Comparison of ENCODE assay signal across 8 cellular contexts in the genomic region with DNA sequence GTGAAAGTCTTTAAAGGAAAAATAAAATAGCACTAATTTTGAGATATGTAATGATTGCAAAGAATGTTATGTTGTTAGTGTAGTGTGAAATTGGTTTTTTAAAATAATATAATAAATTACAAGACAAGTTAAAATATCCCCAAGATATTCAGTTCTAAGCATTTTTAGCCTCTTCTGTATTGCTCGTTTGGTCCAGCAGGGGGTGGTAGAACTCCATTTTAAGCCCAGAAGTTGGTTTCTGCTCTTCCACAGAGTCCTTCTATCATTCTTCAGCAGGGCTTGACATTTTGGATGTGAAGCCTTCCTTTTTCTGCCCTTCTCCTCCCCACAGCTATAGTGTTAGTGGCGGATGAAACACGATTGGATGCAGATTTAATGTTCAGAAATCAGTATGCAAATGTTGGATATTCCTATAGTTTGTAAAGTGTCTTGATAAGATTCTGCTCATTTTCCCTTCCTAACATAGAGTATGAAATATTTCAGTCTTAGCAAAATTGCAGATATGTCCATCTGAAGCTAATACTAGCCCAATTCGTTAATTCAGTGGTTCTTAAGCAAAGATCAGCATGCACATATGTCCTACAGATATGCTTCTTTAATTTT. TPM values are rescaled to one million over a fixed set of nuclear protein-coding genes. Genes with fewer than 3 reads are reported as not detected.
DNase-seq lines count a peak whose midpoint lies in the region; ATAC-seq and TF ChIP-seq lines count a peak whose summit lies in the region.

No MANE protein-coding gene starts in this region.

- H3K9me3 Mint-ChIP-seq in nephron, result no peaks in the 10 kb centered on the region
- no peaks in the 10 kb centered on the region for H3K9me3 Mint-ChIP-seq in activated T-helper 2 cell treated with anti-CD3 and anti-CD28 coated beads, Interferon-gamma antibody, Interleukin-2, Interleukin-4, amounts not matched to agents 10 μg/mL and 5 μg/mL and 100 μg/mL, durations not matched to agents 14 hours and 24 hours and 36 hours

- no peak overlapping the region for H3K27ac ChIP-seq in WERI-Rb-1
- H3K27ac ChIP-seq in fibroblast of lung (ENCODE audit: insufficient read depth, low read length), result no peak overlapping the region

- intact Hi-C loops in activated T-helper 2 cell treated with anti-CD3 and anti-CD28 coated beads, Interferon-gamma antibody, Interleukin-2, Interleukin-4, amounts not matched to agents 10 μg/mL and 5 μg/mL and 100 μg/mL, durations not matched to agents 14 hours and 24 hours and 36 hours (cut with micrococcal nuclease), result loop anchor here (2.0 to 5.0 kb wide), 2 partner anchors 923 to 1793 kb away; no protein-coding TSS in a partner anchor

- peak; percentile 48 to 62 for DNase-seq in AML-193 (lab: John Stamatoyannopoulos, UW)
- DNase-seq in NCI-H146 treated with DMSO at 0.1 percent for 48 hours (lab: John Stamatoyannopoulos, UW; ENCODE audit: unreplicated experiment), result peak; percentile 2
- peak; percentile 43 for DNase-seq in WERI-Rb-1
- peak; percentile 27 to 73 for DNase-seq in fibroblast of lung (ENCODE audit: low read depth in 2 of 2)
- no peak for DNase-seq in GF-D8 (lab: John Stamatoyannopoulos, UW)
- no peak for DNase-seq in activated T-helper 2 cell treated with anti-CD3 and anti-CD28 coated beads, Interferon-gamma antibody, Interleukin-2, Interleukin-4, amounts not matched to agents 10 μg/mL and 5 μg/mL and 100 μg/mL, durations not matched to agents 14 hours and 24 hours and 36 hours (ENCODE audit: low spot score)

- H3K4me3 ChIP-seq in WERI-Rb-1 (ENCODE audit: low read depth, low read length) (no peak overlapping the region), fibroblast of lung (replicated peaks in 1 of 4; ENCODE audit: control extremely low read depth in 1 of 4, insufficient read depth in 1 of 4, low read depth in 3 of 4, low read length in 4 of 4) (peak overlapping the region in 2 of 4 experiments; percentile 86 to 93)

- H3K27me3 ChIP-seq in WERI-Rb-1 (ENCODE audit: insufficient read depth, low read depth, severe bottlenecking), result peaks cover 8% of the 10 kb centered on the region
- no peaks in the 10 kb centered on the region for H3K27me3 ChIP-seq in fibroblast of lung (ENCODE audit: control insufficient read depth, insufficient read depth, low read length)

- no peaks in the 10 kb centered on the region for H4K20me1 ChIP-seq in fibroblast of lung (ENCODE audit: control insufficient read depth, extremely low read depth, insufficient read depth, low read length)

- H3K36me3 ChIP-seq in WERI-Rb-1 (no peaks in the 10 kb centered on the region), fibroblast of lung (ENCODE audit: control insufficient read depth, insufficient read depth, low read length) (no peaks in the 10 kb centered on the region)

- H3K36me3 Mint-ChIP-seq in nephron (ENCODE audit: low read depth), result no peaks in the 10 kb centered on the region
- no peaks in the 10 kb centered on the region for H3K36me3 Mint-ChIP-seq in activated T-helper 2 cell treated with anti-CD3 and anti-CD28 coated beads, Interferon-gamma antibody, Interleukin-2, Interleukin-4, amounts not matched to agents 10 μg/mL and 5 μg/mL and 100 μg/mL, durations not matched to agents 14 hours and 24 hours and 36 hours (ENCODE audit: low read depth)

- H3K27ac Mint-ChIP-seq in nephron, result no peak overlapping the region
- no peak overlapping the region for H3K27ac Mint-ChIP-seq in activated T-helper 2 cell treated with anti-CD3 and anti-CD28 coated beads, Interferon-gamma antibody, Interleukin-2, Interleukin-4, amounts not matched to agents 10 μg/mL and 5 μg/mL and 100 μg/mL, durations not matched to agents 14 hours and 24 hours and 36 hours

- no peaks in the 10 kb centered on the region for H3K4me1 Mint-ChIP-seq in nephron
- H3K4me1 Mint-ChIP-seq in activated T-helper 2 cell treated with anti-CD3 and anti-CD28 coated beads, Interferon-gamma antibody, Interleukin-2, Interleukin-4, amounts not matched to agents 10 μg/mL and 5 μg/mL and 100 μg/mL, durations not matched to agents 14 hours and 24 hours and 36 hours (ENCODE audit: low read depth), result peaks cover 6% of the 10 kb centered on the region

- peaks cover 29% of the 10 kb centered on the region for H3K27me3 Mint-ChIP-seq in nephron (ENCODE audit: low read depth)
- H3K27me3 Mint-ChIP-seq in activated T-helper 2 cell treated with anti-CD3 and anti-CD28 coated beads, Interferon-gamma antibody, Interleukin-2, Interleukin-4, amounts not matched to agents 10 μg/mL and 5 μg/mL and 100 μg/mL, durations not matched to agents 14 hours and 24 hours and 36 hours (ENCODE audit: low read depth), result peaks cover 33% of the 10 kb centered on the region

- H3K79me2 ChIP-seq in fibroblast of lung (ENCODE audit: control insufficient read depth, insufficient read depth, low read length), result no peaks in the 10 kb centered on the region

- TF ChIP-seq CTCF in WERI-Rb-1 (IDR thresholded peaks at IDR 0.05; ENCODE audit: low read depth, low read length) (peak; percentile 71), fibroblast of lung (conservative IDR thresholded peaks at IDR 0.05 in 1 of 2, IDR thresholded peaks at IDR 0.05 in 1 of 2; ENCODE audit: low read depth in 1 of 2, low read length in 2 of 2) (peak; percentile 81 to 97), nephron (IDR thresholded peaks at IDR 0.05; ENCODE audit: unreplicated experiment in 3 of 3) (peak; percentile 77 to 89 (median 84))

- H3K4me3 Mint-ChIP-seq in nephron, result peak overlapping the region; percentile 84 to 91 (median 89)
- H3K4me3 Mint-ChIP-seq in activated T-helper 2 cell treated with anti-CD3 and anti-CD28 coated beads, Interferon-gamma antibody, Interleukin-2, Interleukin-4, amounts not matched to agents 10 μg/mL and 5 μg/mL and 100 μg/mL, durations not matched to agents 14 hours and 24 hours and 36 hours (ENCODE audit: low read depth), result no peak overlapping the region

- H3K9ac ChIP-seq in fibroblast of lung (ENCODE audit: insufficient read depth, low read length), result no peak overlapping the region

- no peak overlapping the region for H3K4me2 ChIP-seq in fibroblast of lung (ENCODE audit: extremely low read depth, insufficient read depth, low read length)

- no peak overlapping the region for H2AFZ ChIP-seq in fibroblast of lung (ENCODE audit: low read length)

- H3K9me3 ChIP-seq in WERI-Rb-1 (ENCODE audit: severe bottlenecking), result no peaks in the 10 kb centered on the region
- H3K9me3 ChIP-seq in fibroblast of lung (ENCODE audit: control insufficient read depth, insufficient read depth, low read depth, low read length), result no peaks in the 10 kb centered on the region

- ATAC-seq in GM18907 (IDR thresholded peaks at IDR 0.05; ENCODE audit: unreplicated experiment), result peak; percentile 60

- H3K4me1 ChIP-seq in fibroblast of lung (ENCODE audit: control insufficient read depth, extremely low read depth, insufficient read depth, low read length), result no peaks in the 10 kb centered on the region

RNA-seq across cellular contexts. Expression of gene NCAM2, which starts 1.5 kb away (rescaled TPM):
- 8.5 and 11.1 TPM in 2 replicates for total RNA-seq in fibroblast of lung
- polyA plus RNA-seq in fibroblast of lung, result 4.1 and 5.6 TPM in 2 replicates
- 3.6 and 3.9 TPM in 2 replicates for polyA plus RNA-seq in fibroblast of lung (2012)
- polyA minus RNA-seq in fibroblast of lung (ENCODE audit: low replicate concordance), result 0.41 TPM in 1 of 2 replicates, not detected in the other
- total RNA-seq in activated T-helper 2 cell treated with anti-CD3 and anti-CD28 coated beads, Interferon-gamma antibody, Interleukin-2, Interleukin-4, amounts not matched to agents 10 μg/mL and 5 μg/mL and 100 μg/mL, durations not matched to agents 14 hours and 24 hours and 36 hours, result 0.23 TPM in 1 of 2 replicates, not detected in the other

Comparison
In these comparisons a context has a peak if more than half of its experiments do, and no peak if none do; other contexts are left out.
1. DNase-seq: peak in AML-193 (2 of 2), NCI-H146 treated with DMSO at 0.1 percent for 48 hours (single experiment), WERI-Rb-1 (single experiment) and fibroblast of lung (2 of 2); none in GF-D8 (single experiment) and activated T-helper 2 cell treated with anti-CD3 and anti-CD28 coated beads, Interferon-gamma antibody, Interleukin-2, Interleukin-4, amounts not matched to agents 10 μg/mL and 5 μg/mL and 100 μg/mL, durations not matched to agents 14 hours and 24 hours and 36 hours (single experiment).
2. Peak in every context shown above with its lines, with median percentiles within 50 percentile points of each other: CTCF ChIP-seq.